In the genomic region with DNA sequence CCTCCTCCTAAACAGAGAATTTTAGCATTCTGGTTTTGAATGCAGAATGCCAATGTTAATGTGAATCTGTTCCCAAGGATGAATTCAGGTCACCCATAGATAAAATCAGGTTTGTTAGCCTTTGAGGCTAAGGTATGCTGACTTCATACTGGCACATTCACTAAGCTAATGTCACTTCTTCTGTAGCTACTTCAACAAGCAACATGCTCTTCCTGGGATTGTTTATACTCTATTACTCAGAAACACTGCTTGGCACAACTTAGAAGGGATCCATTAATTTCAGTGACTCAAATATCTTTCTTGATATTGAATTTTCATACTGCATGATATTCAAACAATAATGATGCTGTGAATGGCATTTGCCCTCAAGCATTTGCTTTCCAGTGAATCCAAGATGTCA, we compare ENCODE assay signal across 16 cellular contexts.
A peak's percentile ranks its signal among the peaks of the same experiment; 100 is the strongest.
DNase-seq lines count a peak whose midpoint lies in the region; TF ChIP-seq lines count a peak whose summit lies in the region.
"Had no signal": no experiment of that assay in that cellular context is flagged by ENCODE, and none has a peak within 500 bp of the region (broad histone marks: within the 10 kb centered on the region; RNA-seq: fewer than 3 reads in every experiment).

No MANE protein-coding gene starts in this region.

- peak overlapping the region; percentile 70 for H3K27ac ChIP-seq in BLaER1
- 0 out of 2 replicates have a peak overlapping the region, but pooled peaks have one; percentile 81 for H3K27ac ChIP-seq in OCI-LY3 (ENCODE audit: low read length)
- H3K27ac ChIP-seq in mesendoderm (ENCODE audit: low read depth, low read length), result no peak overlapping the region
- H3K27ac ChIP-seq: 22Rv1, A549, C4-2B had no signal

- H3K9me3 ChIP-seq in BLaER1 (peaks cover 66% of the 10 kb centered on the region), OCI-LY3 (ENCODE audit: insufficient read depth, low read length) (peaks cover 39% of the 10 kb centered on the region)
- H3K9me3 ChIP-seq: A549, Caco-2 had no signal

- peaks cover 4% of the 10 kb centered on the region for H3K9me3 Mint-ChIP-seq in activated CD4-positive, alpha-beta T cell treated with anti-CD3 and anti-CD28 coated beads, Interleukin-2, amount 10 ng/mL, durations not matched to agents 24 days and 14 days

- no peaks in the 10 kb centered on the region for H3K36me3 Mint-ChIP-seq in activated CD4-positive, alpha-beta T cell treated with anti-CD3 and anti-CD28 coated beads, Interleukin-2, amount 10 ng/mL, durations not matched to agents 24 days and 14 days (ENCODE audit: low read depth)
- H3K36me3 Mint-ChIP-seq: CD8-positive, alpha-beta T cell had no signal

- TF ChIP-seq CTCF in OCI-LY3 (IDR thresholded peaks at IDR 0.05; ENCODE audit: low read depth, low read length), result no peak

- H3K4me2 ChIP-seq in BLaER1 (peak overlapping the region; percentile 50), OCI-LY3 (ENCODE audit: low read length) (no peak overlapping the region), mesendoderm (ENCODE audit: low read length) (no peak overlapping the region)
- H3K4me2 ChIP-seq: A549 had no signal

- no peak overlapping the region for H4K5ac ChIP-seq in mesendoderm (ENCODE audit: low read length)

- no peak overlapping the region for H3K4ac ChIP-seq in mesendoderm (ENCODE audit: low read depth, low read length)

- no peak overlapping the region for H2AFZ ChIP-seq in OCI-LY3 (ENCODE audit: low read depth, low read length)

- no peak overlapping the region for H3K23ac ChIP-seq in mesendoderm (ENCODE audit: low read length)

- no peak overlapping the region for H2BK15ac ChIP-seq in mesendoderm (replicated peaks; ENCODE audit: low read depth)

- H4K20me1 ChIP-seq in BLaER1, result no peaks in the 10 kb centered on the region
- no peaks in the 10 kb centered on the region for H4K20me1 ChIP-seq in OCI-LY3 (ENCODE audit: insufficient read depth, low read length)

- no peak overlapping the region for H2AK5ac ChIP-seq in mesendoderm (ENCODE audit: low read length)

- no peak overlapping the region for H2BK120ac ChIP-seq in mesendoderm (ENCODE audit: low read depth, low read length)

- no peaks in the 10 kb centered on the region for H3K79me1 ChIP-seq in mesendoderm (ENCODE audit: low read length)

- H3K56ac ChIP-seq in mesendoderm (ENCODE audit: low read length), result no peak overlapping the region

- H3K79me2 ChIP-seq in OCI-LY3 (ENCODE audit: low read length) (no peaks in the 10 kb centered on the region), mesendoderm (ENCODE audit: control insufficient read depth, insufficient read depth, low read length) (no peaks in the 10 kb centered on the region)

- DNase-seq in mesendoderm (peak; percentile 37), T-helper 9 cell (no peak)
- no peak for DNase-seq in activated CD4-positive, alpha-beta T cell treated with anti-CD3 and anti-CD28 coated beads, Interleukin-2, amount 10 ng/mL, durations not matched to agents 24 days and 14 days
- DNase-seq: AML-193; Caco-2; Calu3; CD4-positive, alpha-beta T cell; CD8-positive, alpha-beta T cell; DMS79 treated with DMSO at 0.1 percent for 48 hours; GF-D8 had no signal

- no peak overlapping the region for H3K27ac Mint-ChIP-seq in activated CD4-positive, alpha-beta T cell treated with anti-CD3 and anti-CD28 coated beads, Interleukin-2, amount 10 ng/mL, durations not matched to agents 24 days and 14 days
- H3K27ac Mint-ChIP-seq: B cell; CD4-positive, alpha-beta T cell; CD8-positive, alpha-beta T cell had no signal

- H3K4me1 Mint-ChIP-seq in activated CD4-positive, alpha-beta T cell treated with anti-CD3 and anti-CD28 coated beads, Interleukin-2, amount 10 ng/mL, durations not matched to agents 24 days and 14 days, result no peaks in the 10 kb centered on the region

- no peaks in the 10 kb centered on the region for H3K36me3 ChIP-seq in BLaER1
- peaks cover 43% of the 10 kb centered on the region for H3K36me3 ChIP-seq in OCI-LY3 (replicated peaks; ENCODE audit: low read depth, low read length)
- H3K36me3 ChIP-seq in mesendoderm (ENCODE audit: control insufficient read depth, insufficient read depth, low read length), result no peaks in the 10 kb centered on the region

- no peak overlapping the region for H3K9ac ChIP-seq in BLaER1
- H3K9ac ChIP-seq in OCI-LY3 (ENCODE audit: low read length), result no peak overlapping the region
- H3K9ac ChIP-seq in mesendoderm (ENCODE audit: low read length), result no peak overlapping the region

- no peak overlapping the region for H3K4me3 Mint-ChIP-seq in activated CD4-positive, alpha-beta T cell treated with anti-CD3 and anti-CD28 coated beads, Interleukin-2, amount 10 ng/mL, durations not matched to agents 24 days and 14 days
- H3K4me3 Mint-ChIP-seq: B cell; CD4-positive, alpha-beta T cell; CD8-positive, alpha-beta T cell had no signal

- H3K4me3 ChIP-seq in BLaER1 (no peak overlapping the region), OCI-LY3 (ENCODE audit: low read length) (no peak overlapping the region), mesendoderm (ENCODE audit: low read length) (no peak overlapping the region)
- H3K4me3 ChIP-seq: A549 had no signal

- intact Hi-C loops in activated CD4-positive, alpha-beta T cell treated with anti-CD3 and anti-CD28 coated beads, Interleukin-2, amount 10 ng/mL, durations not matched to agents 24 days and 14 days (cut with micrococcal nuclease), result no loop called here

- H4K8ac ChIP-seq in mesendoderm (ENCODE audit: low read depth, low read length), result no peak overlapping the region

- no peaks in the 10 kb centered on the region for H3K27me3 Mint-ChIP-seq in activated CD4-positive, alpha-beta T cell treated with anti-CD3 and anti-CD28 coated beads, Interleukin-2, amount 10 ng/mL, durations not matched to agents 24 days and 14 days
- H3K27me3 Mint-ChIP-seq: B cell; CD4-positive, alpha-beta T cell had no signal

- peaks cover 58% of the 10 kb centered on the region for H3K4me1 ChIP-seq in BLaER1
- H3K4me1 ChIP-seq in OCI-LY3 (ENCODE audit: low read length), result peaks cover 31% of the 10 kb centered on the region
- no peaks in the 10 kb centered on the region for H3K4me1 ChIP-seq in mesendoderm (ENCODE audit: control insufficient read depth, low read depth, low read length)
- H3K4me1 ChIP-seq: A549, Caco-2 had no signal

- H3K27me3 ChIP-seq in BLaER1 (no peaks in the 10 kb centered on the region), OCI-LY3 (ENCODE audit: low read depth, low read length) (no peaks in the 10 kb centered on the region), mesendoderm (ENCODE audit: insufficient read depth, low read length, poor library complexity) (no peaks in the 10 kb centered on the region)

- no peak overlapping the region for H2BK5ac ChIP-seq in mesendoderm (ENCODE audit: low read length)

- no peak overlapping the region for H3K18ac ChIP-seq in mesendoderm (ENCODE audit: low read length)
